In the genomic region with DNA sequence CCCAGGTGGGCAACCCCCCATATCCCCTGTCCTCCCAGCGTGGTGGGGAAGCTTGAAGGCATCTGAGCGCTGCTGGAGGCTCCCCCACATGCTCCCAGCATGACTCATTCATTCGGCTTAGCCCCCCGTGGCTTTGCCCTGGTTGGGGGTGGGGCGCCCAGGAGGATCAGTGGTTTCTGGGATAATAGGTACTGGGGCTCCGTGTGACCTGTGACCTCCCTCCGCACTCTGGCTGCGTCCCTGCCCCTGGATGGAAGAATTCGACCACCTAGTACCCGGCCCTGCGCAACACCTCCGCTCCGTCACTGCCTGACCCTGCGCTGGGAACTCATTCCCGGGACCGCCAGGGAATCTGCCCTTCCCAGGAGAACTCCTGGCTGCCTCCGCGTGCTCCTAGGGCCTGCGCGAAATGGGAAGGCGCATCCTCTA, we compare ENCODE assay signal across 13 cellular contexts. TPM values are rescaled to one million over a fixed set of nuclear protein-coding genes. Genes with fewer than 3 reads are reported as not detected.
DNase-seq lines count a peak whose midpoint lies in the region; ATAC-seq and TF ChIP-seq lines count a peak whose summit lies in the region.
"Had no signal": no experiment of that assay in that cellular context is flagged by ENCODE, and none has a peak within 500 bp of the region (broad histone marks: within the 10 kb centered on the region; RNA-seq: fewer than 3 reads in every experiment).

No MANE protein-coding gene starts in this region.

- no peaks in the 10 kb centered on the region; the same call in 1 of the 2 replicates for H3K4me1 ChIP-seq in HAP-1
- H3K4me1 ChIP-seq in left ventricle myocardium inferior: peaks cover 30% of the 10 kb centered on the region
- H3K4me1 ChIP-seq in parathyroid adenoma: no peaks in the 10 kb centered on the region

- H3K27me3 Mint-ChIP-seq in WTC11 (ENCODE audit: low read depth): peaks cover 31% of the 10 kb centered on the region
- H3K27me3 Mint-ChIP-seq in activated naive CD8-positive, alpha-beta T cell treated with anti-CD3 and anti-CD28 coated beads for 36 hours: peaks cover 80% of the 10 kb centered on the region

- H3K4me1 Mint-ChIP-seq in WTC11: peaks cover 52% of the 10 kb centered on the region
- peaks cover 3% of the 10 kb centered on the region for H3K4me1 Mint-ChIP-seq in activated naive CD8-positive, alpha-beta T cell treated with anti-CD3 and anti-CD28 coated beads for 36 hours

- H3K27ac ChIP-seq in left ventricle myocardium inferior (replicated peaks) (no peak overlapping the region), parathyroid adenoma (no peak overlapping the region)
- H3K27ac ChIP-seq: left lung, prostate gland, thyroid gland had no signal

- H3K36me3 Mint-ChIP-seq in WTC11: no peaks in the 10 kb centered on the region
- no peaks in the 10 kb centered on the region for H3K36me3 Mint-ChIP-seq in activated naive CD8-positive, alpha-beta T cell treated with anti-CD3 and anti-CD28 coated beads for 36 hours
- H3K36me3 Mint-ChIP-seq: activated naive CD8-positive, alpha-beta T cell had no signal

- peak overlapping the region; percentile 80 for H3K4me3 Mint-ChIP-seq in WTC11
- H3K4me3 Mint-ChIP-seq in activated naive CD8-positive, alpha-beta T cell treated with anti-CD3 and anti-CD28 coated beads for 36 hours: no peak overlapping the region
- H3K4me3 Mint-ChIP-seq: activated CD8-positive, alpha-beta T cell treated with anti-CD3 and anti-CD28 coated beads for 36 hours had no signal

- peak; percentile 6 for ATAC-seq in WTC11
- no peak for ATAC-seq in HG02678 (IDR thresholded peaks at IDR 0.05; ENCODE audit: unreplicated experiment)

- no peak for TF ChIP-seq CTCF in WTC11 (IDR thresholded peaks at IDR 0.05)
- no peak for TF ChIP-seq CTCF in left ventricle myocardium inferior (IDR thresholded peaks at IDR 0.05; ENCODE audit: borderline replicate concordance)
- no peak for TF ChIP-seq CTCF in parathyroid adenoma (IDR thresholded peaks at IDR 0.05)

- CTCF ChIA-PET in WTC11 (lab: Charles Lee): interaction anchor here (0.5 to 2.8 kb wide), 4 partner anchors 51 to 218 kb away, joined by 3 to 19 read pairs (median 4); no protein-coding TSS in a partner anchor

- peak overlapping the region; percentile 47 for H3K4me2 ChIP-seq in parathyroid adenoma (ENCODE audit: low read length)

- POLR2A ChIA-PET in WTC11 (lab: Charles Lee): no interaction called here

- intact Hi-C loops in left ventricle myocardium inferior (cut with micrococcal nuclease): loop anchor here (10.0 kb wide), 2 partner anchors 219 to 1559 kb away; no protein-coding TSS in a partner anchor

- H3K79me2 ChIP-seq in parathyroid adenoma: no peaks in the 10 kb centered on the region

- H3K9me3 Mint-ChIP-seq in WTC11: peaks cover 5% of the 10 kb centered on the region; the same call in 1 of the 2 replicates
- H3K9me3 Mint-ChIP-seq in activated naive CD8-positive, alpha-beta T cell treated with anti-CD3 and anti-CD28 coated beads for 36 hours: no peaks in the 10 kb centered on the region
- H3K9me3 Mint-ChIP-seq: activated CD8-positive, alpha-beta T cell treated with anti-CD3 and anti-CD28 coated beads for 36 hours had no signal

- H3K9me3 ChIP-seq in HAP-1 (no peaks in the 10 kb centered on the region), left ventricle myocardium inferior (replicated peaks) (no peaks in the 10 kb centered on the region), parathyroid adenoma (ENCODE audit: control insufficient read depth, low read length) (no peaks in the 10 kb centered on the region)
- H3K9me3 ChIP-seq: left lung, prostate gland, thyroid gland had no signal

- no peak overlapping the region for H3K9ac ChIP-seq in parathyroid adenoma

- no peaks in the 10 kb centered on the region for H3K36me3 ChIP-seq in HAP-1 (replicated peaks)
- no peaks in the 10 kb centered on the region for H3K36me3 ChIP-seq in left ventricle myocardium inferior
- H3K36me3 ChIP-seq in parathyroid adenoma (ENCODE audit: control insufficient read depth, insufficient read depth, low read length): no peaks in the 10 kb centered on the region
- H3K36me3 ChIP-seq: left lung, prostate gland, thyroid gland had no signal

- H3K4me3 ChIP-seq in HAP-1: peak overlapping the region; percentile 35
- peak overlapping the region; percentile 67 for H3K4me3 ChIP-seq in left ventricle myocardium inferior
- H3K4me3 ChIP-seq in parathyroid adenoma (ENCODE audit: low read depth, low read length): no peak overlapping the region
- H3K4me3 ChIP-seq: left lung had no signal

- H3K27me3 ChIP-seq in HAP-1 (ENCODE audit: low read depth) (peaks cover 30% of the 10 kb centered on the region), left ventricle myocardium inferior (ENCODE audit: low read depth) (peaks cover 86% of the 10 kb centered on the region), parathyroid adenoma (ENCODE audit: control insufficient read depth, insufficient read depth, low read length) (peaks cover 7% of the 10 kb centered on the region)
- H3K27me3 ChIP-seq: thyroid gland had no signal

- in situ Hi-C loops in HAP-1 (cut with MboI; ENCODE audit: low sequenced_read_pairs): loop anchor here (10.0 kb wide), 1 partner anchor 209 kb away; no protein-coding TSS in a partner anchor

- no peak overlapping the region for H3K27ac Mint-ChIP-seq in WTC11
- no peak overlapping the region for H3K27ac Mint-ChIP-seq in activated naive CD8-positive, alpha-beta T cell treated with anti-CD3 and anti-CD28 coated beads for 36 hours
- H3K27ac Mint-ChIP-seq: activated CD8-positive, alpha-beta T cell treated with anti-CD3 and anti-CD28 coated beads for 36 hours; activated naive CD8-positive, alpha-beta T cell had no signal

- peak overlapping the region; percentile 60 for H2AFZ ChIP-seq in parathyroid adenoma

- DNase-seq in HAP-1 (ENCODE audit: low spot score in 2 of 2) (no peak), WTC11 (ENCODE audit: low spot score) (peak; percentile 58), left ventricle myocardium inferior (no peak), NCI-H2029 treated with DMSO at 0.1 percent for 48 hours (lab: John Stamatoyannopoulos, UW) (no peak), RPMI8226 (no peak)
- DNase-seq in activated naive CD8-positive, alpha-beta T cell treated with anti-CD3 and anti-CD28 coated beads for 36 hours: no peak

TF ChIP-seq in WTC11, 78 proteins besides CTCF, POLR2A, EP300 and RAD21:
- TF ChIP-seq KAT7 (CRISPR knock-in tag; IDR thresholded peaks at IDR 0.05; ENCODE audit: borderline replicate concordance): 0 out of 2 replicates have a peak, but pooled peaks have one; percentile 13
- peak; percentile 100 for TF ChIP-seq ZNF423 (CRISPR knock-in tag; IDR thresholded peaks at IDR 0.05)
- no peak for TF ChIP-seq GTF2I (CRISPR knock-in tag; conservative IDR thresholded peaks at IDR 0.05)

RNA-seq across cellular contexts. Expression of a gene that starts 0.9 kb away (rescaled TPM):
- 79.0 to 83.4 TPM (median 83.3 TPM) in 3 replicates for total RNA-seq in WTC11 (2021)
- 4.6 TPM for total RNA-seq in left ventricle myocardium inferior
- total RNA-seq in activated naive CD8-positive, alpha-beta T cell treated with anti-CD3 and anti-CD28 coated beads for 36 hours: not detected
- total RNA-seq: activated CD8-positive, alpha-beta T cell treated with anti-CD3 and anti-CD28 coated beads for 36 hours had no signal

Comparison
In these comparisons a context has a peak if more than half of its experiments do, and no peak if none do; other contexts are left out.
1. RNA of a gene that starts 0.9 kb away (total RNA-seq): 79.0 to 83.4 TPM in WTC11; 4.6 TPM in left ventricle myocardium inferior (single experiment) and not detected in activated naive CD8-positive, alpha-beta T cell treated with anti-CD3 and anti-CD28 coated beads for 36 hours; every median in the first group is over 10 times any median in the second.